ENCODE assay signal across 32 cellular contexts in the genomic region with DNA sequence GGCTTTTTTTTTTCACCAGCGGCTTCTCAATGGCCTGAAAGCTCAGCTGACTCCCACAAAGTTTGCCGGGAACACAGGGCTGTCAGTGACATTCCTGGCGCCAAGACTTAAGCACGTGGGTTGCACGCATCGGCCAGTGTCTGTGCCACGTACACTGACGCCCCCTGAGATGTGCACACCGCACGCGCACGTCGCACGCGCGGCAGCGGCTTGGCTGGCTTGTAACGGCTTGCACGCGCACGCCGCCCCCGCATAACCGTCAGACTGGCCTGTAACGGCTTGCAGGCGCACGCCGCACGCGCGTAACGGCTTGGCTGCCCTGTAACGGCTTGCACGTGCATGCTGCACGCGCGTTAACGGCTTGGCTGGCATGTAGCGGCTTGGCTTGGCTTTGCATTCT.
"Had no signal": no experiment of that assay in that cellular context is flagged by ENCODE, and none has a peak within 500 bp of the region (broad histone marks: within the 10 kb centered on the region; RNA-seq: fewer than 3 reads in every experiment).

No MANE protein-coding gene starts in this region.

- H3K9me3 ChIP-seq: adrenal gland, body of pancreas, esophagus muscularis mucosa, gastrocnemius medialis had no signal

- H3K36me3 ChIP-seq: adrenal gland, esophagus muscularis mucosa, gastrocnemius medialis had no signal

- H3K27ac ChIP-seq: adrenal gland, body of pancreas, esophagus muscularis mucosa, foreskin keratinocyte, gastrocnemius medialis had no signal

- H3K36me3 Mint-ChIP-seq: activated CD4-positive, alpha-beta memory T cell treated with anti-CD3 and anti-CD28 coated beads for 36 hours; activated CD8-positive, alpha-beta memory T cell treated with anti-CD3 and anti-CD28 coated beads, Interleukin-2, amount 10 ng/mL, durations not matched to agents 7 days and 5 days; activated naive CD4-positive, alpha-beta T cell treated with anti-CD3 and anti-CD28 coated beads, Interleukin-2, amount 50 U/mL, for 24 hours; activated naive CD8-positive, alpha-beta T cell treated with anti-CD3 and anti-CD28 coated beads for 36 hours had no signal

- DNase-seq: activated CD4-positive, alpha-beta memory T cell treated with anti-CD3 and anti-CD28 coated beads for 36 hours; activated CD4-positive, alpha-beta T cell treated with anti-CD3 and anti-CD28 coated beads for 36 hours; activated CD4-positive, alpha-beta T cell treated with anti-CD3 and anti-CD28 coated beads, Interleukin-2, amount 10 ng/mL, durations not matched to agents 24 days and 14 days; activated CD4-positive, CD25-positive, alpha-beta regulatory T cell; activated CD4-positive, CD25-positive, alpha-beta regulatory T cell treated with anti-CD3 and anti-CD28 coated beads, Interleukin-2, amount 50 U/mL, for 72 hours; activated CD8-positive, alpha-beta memory T cell treated with anti-CD3 and anti-CD28 coated beads, Interleukin-2, amount 10 ng/mL, durations not matched to agents 7 days and 5 days; activated CD8-positive, alpha-beta memory T cell treated with anti-CD3 and anti-CD28 coated beads, Interleukin-2, amount 50 U/mL, for 4 hours; activated CD8-positive, alpha-beta T cell treated with anti-CD3 and anti-CD28 coated beads, Interleukin-2, amount 10 ng/mL, durations not matched to agents 7 days and 5 days; activated effector memory CD4-positive, alpha-beta T cell treated with anti-CD3 and anti-CD28 coated beads, Interleukin-2, amount 50 U/mL, for 16 hours; activated naive CD4-positive, alpha-beta T cell treated with anti-CD3 and anti-CD28 coated beads for 36 hours; activated naive CD8-positive, alpha-beta T cell treated with anti-CD3 and anti-CD28 coated beads for 36 hours; activated naive CD8-positive, alpha-beta T cell treated with anti-CD3 and anti-CD28 coated beads, Interleukin-2, amount 50 U/mL, for 24 hours; activated T-cell treated with anti-CD3 and anti-CD28 coated beads, Interleukin-2, amount 50 U/mL, for 1 hour; activated T-cell treated with anti-CD3 and anti-CD28 coated beads, Interleukin-2, amount 50 U/mL, for 48 hours; adrenal gland; amygdala; aorta; body of pancreas; caudate nucleus; cortex of kidney; dermis blood vessel endothelial cell; effector CD4-positive, alpha-beta T cell; effector memory CD8-positive, alpha-beta T cell; erythroblast; foreskin keratinocyte; gastrocnemius medialis; T-helper 2 cell had no signal

- H3K4me1 ChIP-seq: adrenal gland, body of pancreas, esophagus muscularis mucosa, foreskin keratinocyte, gastrocnemius medialis had no signal

- H3K4me1 Mint-ChIP-seq: activated CD4-positive, alpha-beta T cell treated with anti-CD3 and anti-CD28 coated beads for 36 hours; activated CD4-positive, alpha-beta T cell treated with anti-CD3 and anti-CD28 coated beads, Interleukin-2, amount 10 ng/mL, durations not matched to agents 24 days and 14 days; activated CD8-positive, alpha-beta memory T cell treated with anti-CD3 and anti-CD28 coated beads, Interleukin-2, amount 10 ng/mL, durations not matched to agents 7 days and 5 days; activated naive CD4-positive, alpha-beta T cell treated with anti-CD3 and anti-CD28 coated beads, Interleukin-2, amount 50 U/mL, for 24 hours; activated naive CD8-positive, alpha-beta T cell treated with anti-CD3 and anti-CD28 coated beads for 36 hours; activated naive CD8-positive, alpha-beta T cell treated with anti-CD3 and anti-CD28 coated beads, Interleukin-2, amount 50 U/mL, for 24 hours had no signal

- H3K27me3 ChIP-seq: adrenal gland, body of pancreas, foreskin keratinocyte, gastrocnemius medialis had no signal

- FAIRE-seq: colon had no signal

- H3K4me3 ChIP-seq: adrenal gland, body of pancreas, esophagus muscularis mucosa, gastrocnemius medialis had no signal

- H3K4me3 Mint-ChIP-seq: activated CD4-positive, alpha-beta memory T cell treated with anti-CD3 and anti-CD28 coated beads for 36 hours; activated CD4-positive, alpha-beta T cell treated with anti-CD3 and anti-CD28 coated beads for 36 hours; activated CD4-positive, alpha-beta T cell treated with anti-CD3 and anti-CD28 coated beads, Interleukin-2, amount 10 ng/mL, durations not matched to agents 24 days and 14 days; activated CD8-positive, alpha-beta memory T cell treated with anti-CD3 and anti-CD28 coated beads, Interleukin-2, amount 10 ng/mL, durations not matched to agents 7 days and 5 days; activated CD8-positive, alpha-beta T cell treated with anti-CD3 and anti-CD28 coated beads, Interleukin-2, amount 10 ng/mL, durations not matched to agents 7 days and 5 days; activated naive CD4-positive, alpha-beta T cell treated with anti-CD3 and anti-CD28 coated beads for 36 hours; activated naive CD4-positive, alpha-beta T cell treated with anti-CD3 and anti-CD28 coated beads, Interleukin-2, amount 50 U/mL, for 24 hours; activated naive CD8-positive, alpha-beta T cell treated with anti-CD3 and anti-CD28 coated beads for 36 hours; activated naive CD8-positive, alpha-beta T cell treated with anti-CD3 and anti-CD28 coated beads, Interleukin-2, amount 50 U/mL, for 24 hours; activated T-helper 1 cell treated with anti-CD3 and anti-CD28 coated beads, Interleukin-12 subunit alpha, Interleukin-12 subunit beta, Interleukin-2, Interleukin-4 antibody, amounts not matched to agents 30 ng/mL and 10 ng/mL and 1 ng/mL, durations not matched to agents 14 hours and 24 hours and 36 hours; effector memory CD8-positive, alpha-beta T cell had no signal

- H3K9me3 Mint-ChIP-seq: activated CD4-positive, alpha-beta memory T cell treated with anti-CD3 and anti-CD28 coated beads for 36 hours; activated CD4-positive, alpha-beta T cell treated with anti-CD3 and anti-CD28 coated beads, Interleukin-2, amount 10 ng/mL, durations not matched to agents 24 days and 14 days; activated naive CD4-positive, alpha-beta T cell treated with anti-CD3 and anti-CD28 coated beads for 36 hours; activated naive CD4-positive, alpha-beta T cell treated with anti-CD3 and anti-CD28 coated beads, Interleukin-2, amount 50 U/mL, for 24 hours; activated naive CD8-positive, alpha-beta T cell treated with anti-CD3 and anti-CD28 coated beads for 36 hours; activated naive CD8-positive, alpha-beta T cell treated with anti-CD3 and anti-CD28 coated beads, Interleukin-2, amount 50 U/mL, for 24 hours; activated T-helper 1 cell treated with anti-CD3 and anti-CD28 coated beads, Interleukin-12 subunit alpha, Interleukin-12 subunit beta, Interleukin-2, Interleukin-4 antibody, amounts not matched to agents 30 ng/mL and 10 ng/mL and 1 ng/mL, durations not matched to agents 14 hours and 24 hours and 36 hours; activated T-helper 2 cell treated with anti-CD3 and anti-CD28 coated beads, Interferon-gamma antibody, Interleukin-2, Interleukin-4, amounts not matched to agents 10 μg/mL and 5 μg/mL and 100 μg/mL, durations not matched to agents 14 hours and 24 hours and 36 hours; effector memory CD8-positive, alpha-beta T cell had no signal

- ATAC-seq: activated CD4-positive, alpha-beta T cell treated with anti-CD3 and anti-CD28 coated beads for 36 hours; activated CD8-positive, alpha-beta memory T cell treated with anti-CD3 and anti-CD28 coated beads, Interleukin-2, amount 10 ng/mL, durations not matched to agents 7 days and 5 days; activated CD8-positive, alpha-beta T cell treated with anti-CD3 and anti-CD28 coated beads, Interleukin-2, amount 10 ng/mL, durations not matched to agents 7 days and 5 days; activated naive CD8-positive, alpha-beta T cell treated with anti-CD3 and anti-CD28 coated beads, Interleukin-2, amount 50 U/mL, for 24 hours; body of pancreas; effector memory CD8-positive, alpha-beta T cell; foreskin keratinocyte; gastrocnemius medialis had no signal

- H3K27ac Mint-ChIP-seq: activated CD4-positive, alpha-beta memory T cell treated with anti-CD3 and anti-CD28 coated beads for 36 hours; activated CD4-positive, alpha-beta T cell treated with anti-CD3 and anti-CD28 coated beads for 36 hours; activated CD4-positive, alpha-beta T cell treated with anti-CD3 and anti-CD28 coated beads, Interleukin-2, amount 10 ng/mL, durations not matched to agents 24 days and 14 days; activated CD8-positive, alpha-beta memory T cell treated with anti-CD3 and anti-CD28 coated beads, Interleukin-2, amount 10 ng/mL, durations not matched to agents 7 days and 5 days; activated CD8-positive, alpha-beta T cell treated with anti-CD3 and anti-CD28 coated beads, Interleukin-2, amount 10 ng/mL, durations not matched to agents 7 days and 5 days; activated naive CD4-positive, alpha-beta T cell treated with anti-CD3 and anti-CD28 coated beads for 36 hours; activated naive CD4-positive, alpha-beta T cell treated with anti-CD3 and anti-CD28 coated beads, Interleukin-2, amount 50 U/mL, for 24 hours; activated naive CD8-positive, alpha-beta T cell treated with anti-CD3 and anti-CD28 coated beads for 36 hours; activated naive CD8-positive, alpha-beta T cell treated with anti-CD3 and anti-CD28 coated beads, Interleukin-2, amount 50 U/mL, for 24 hours; activated T-helper 1 cell treated with anti-CD3 and anti-CD28 coated beads, Interleukin-12 subunit alpha, Interleukin-12 subunit beta, Interleukin-2, Interleukin-4 antibody, amounts not matched to agents 30 ng/mL and 10 ng/mL and 1 ng/mL, durations not matched to agents 14 hours and 24 hours and 36 hours; activated T-helper 2 cell treated with anti-CD3 and anti-CD28 coated beads, Interferon-gamma antibody, Interleukin-2, Interleukin-4, amounts not matched to agents 10 μg/mL and 5 μg/mL and 100 μg/mL, durations not matched to agents 14 hours and 24 hours and 36 hours; effector memory CD8-positive, alpha-beta T cell had no signal
